1 cellular context compared by ENCODE assay signal in the genomic region with DNA sequence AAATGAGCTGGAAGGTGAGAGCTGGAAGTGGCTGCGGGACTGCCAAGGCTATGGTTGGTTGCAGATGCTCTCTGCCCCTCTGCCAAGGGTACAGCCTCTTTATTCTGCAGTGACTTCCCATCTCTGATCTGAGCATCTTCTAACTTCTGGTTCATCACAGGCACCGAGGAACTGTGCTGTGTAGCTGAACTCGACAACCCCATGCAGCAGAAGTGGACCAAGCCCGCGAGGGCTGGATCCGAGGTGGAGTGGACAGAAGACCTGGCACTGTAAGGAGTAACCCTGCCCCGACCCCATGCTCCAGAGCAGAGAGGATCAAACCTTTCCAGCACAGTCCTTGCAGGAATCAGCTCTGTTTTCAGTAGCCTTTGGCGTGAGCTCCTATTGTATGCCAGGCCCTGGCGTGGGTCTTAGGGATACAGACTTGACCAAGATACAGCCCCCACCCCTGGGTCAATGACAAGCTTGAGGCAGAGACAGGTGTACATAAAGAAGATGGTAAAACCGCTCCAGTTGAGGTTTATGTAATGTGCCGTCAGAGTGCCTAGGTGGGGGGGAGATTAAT.
TF ChIP-seq lines count a peak whose summit lies in the region.

No MANE protein-coding gene starts in this region.

TF ChIP-seq in H1, 55 proteins besides CTCF, POLR2A, EP300 and RAD21:
- no peak for TF ChIP-seq CHD1 (IDR thresholded peaks at IDR 0.05; ENCODE audit: low read depth, low read length)
- TF ChIP-seq HDAC6 (IDR thresholded peaks at IDR 0.05; ENCODE audit: low read depth, low read length): no peak
- no peak for TF ChIP-seq SP4 (IDR thresholded peaks at IDR 0.05; ENCODE audit: low read length)
- TF ChIP-seq TBP (IDR thresholded peaks at IDR 0.05; ENCODE audit: low read depth, low read length): no peak
- TF ChIP-seq CEBPB (IDR thresholded peaks at IDR 0.05; ENCODE audit: low read depth, low read length): no peak
- no peak for TF ChIP-seq JUND (IDR thresholded peaks at IDR 0.05; ENCODE audit: low read length)
- no peak for TF ChIP-seq RNF2 (IDR thresholded peaks at IDR 0.05; ENCODE audit: borderline replicate concordance, low read depth, low read length, missing control alignments, poor library complexity, severe bottlenecking)
- TF ChIP-seq BCL11A (IDR thresholded peaks at IDR 0.05; ENCODE audit: low read depth in 2 of 2, low read length in 2 of 2): no peak
- TF ChIP-seq CHD2 (IDR thresholded peaks at IDR 0.05; ENCODE audit: low read length): no peak
- no peak for TF ChIP-seq SP1 (IDR thresholded peaks at IDR 0.05; ENCODE audit: low read depth, low read length)
- TF ChIP-seq BACH1 (IDR thresholded peaks at IDR 0.05; ENCODE audit: low read length): no peak
- TF ChIP-seq KDM5A (IDR thresholded peaks at IDR 0.05; ENCODE audit: low read length): no peak
- no peak for TF ChIP-seq SUZ12 (IDR thresholded peaks at IDR 0.05; ENCODE audit: low read length)
- no peak for TF ChIP-seq HDAC2 (IDR thresholded peaks at IDR 0.05; ENCODE audit: borderline replicate concordance in 1 of 2, low read depth in 2 of 2, low read length in 2 of 2)
- TF ChIP-seq MAFK (IDR thresholded peaks at IDR 0.05; ENCODE audit: low read depth, low read length): no peak
- no peak for TF ChIP-seq RBBP5 (IDR thresholded peaks at IDR 0.05; ENCODE audit: borderline replicate concordance, low read depth, low read length)
- no peak for TF ChIP-seq SIX5 (IDR thresholded peaks at IDR 0.05; ENCODE audit: low read depth, low read length)
- TF ChIP-seq, protein P1, sequence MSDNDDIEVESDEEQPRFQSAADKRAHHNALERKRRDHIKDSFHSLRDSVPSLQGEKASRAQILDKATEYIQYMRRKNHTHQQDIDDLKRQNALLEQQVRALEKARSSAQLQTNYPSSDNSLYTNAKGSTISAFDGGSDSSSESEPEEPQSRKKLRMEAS (IDR thresholded peaks at IDR 0.05): no peak
- TF ChIP-seq ZNF274 (IDR thresholded peaks at IDR 0.05; ENCODE audit: borderline replicate concordance, extremely low read depth, low read length): no peak
- TF ChIP-seq PHF8 (conservative IDR thresholded peaks at IDR 0.05; ENCODE audit: low read depth, low read length): no peak
